In the genomic region with DNA sequence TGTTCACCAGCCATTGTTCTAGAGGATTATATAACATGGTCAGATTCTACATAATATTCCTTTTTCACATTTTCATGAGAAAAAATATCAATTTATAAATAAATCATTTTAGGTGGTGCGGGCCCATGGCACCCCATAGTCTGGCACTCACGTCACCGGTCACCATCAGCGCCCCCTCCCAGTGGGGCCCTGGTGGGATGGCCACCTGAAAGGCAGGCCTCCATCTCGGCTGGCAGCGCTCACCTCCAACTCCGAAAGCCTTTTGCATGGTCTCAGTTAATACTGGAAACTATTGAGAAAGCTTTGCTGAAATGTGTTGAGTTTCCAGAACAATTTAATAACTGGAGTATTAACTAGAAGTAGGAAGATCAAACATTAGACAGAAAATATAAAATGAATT, we compare ENCODE assay signal across 34 cellular contexts.
"Had no signal": no experiment of that assay in that cellular context is flagged by ENCODE, and none has a peak within 500 bp of the region (broad histone marks: within the 10 kb centered on the region; RNA-seq: fewer than 3 reads in every experiment).

No MANE protein-coding gene starts in this region.

- H3K27me3 ChIP-seq: MG63 had no signal

- DNase-seq: Karpas-422, Kasumi-1, KG1, MG63, MM.1S, MV-4-11, NCI-H1048, NCI-H1092, NCI-H1092 treated with DMSO at 0.1 percent for 48 hours, NCI-H1105, NCI-H1105 treated with DMSO at 0.1 percent for 48 hours, NCI-H1417, NCI-H1417 treated with DMSO at 0.1 percent for 48 hours, NCI-H1436, NCI-H1436 treated with DMSO at 0.1 percent for 48 hours, NCI-H146, NCI-H1694, NCI-H1694 treated with DMSO at 0.1 percent for 48 hours, NCI-H187, NCI-H1930, NCI-H2029, NCI-H2029 treated with DMSO at 0.1 percent for 48 hours, NCI-H2081, NCI-H2081 treated with DMSO at 0.1 percent for 48 hours, NCI-H2107, NCI-H2171, NCI-H2171 treated with DMSO at 0.1 percent for 48 hours, NCI-H2227 treated with DMSO at 0.1 percent for 48 hours, NCI-H226, NCI-H345, NCI-H446, NCI-H446 treated with DMSO at 0.1 percent for 48 hours, NCI-H510A, NCI-H510A treated with DMSO at 0.1 percent for 48 hours had no signal

- H3K4me3 ChIP-seq: MG63 had no signal

- H3K36me3 ChIP-seq: MG63 had no signal
